1 cellular context compared by ENCODE assay signal in the genomic region with DNA sequence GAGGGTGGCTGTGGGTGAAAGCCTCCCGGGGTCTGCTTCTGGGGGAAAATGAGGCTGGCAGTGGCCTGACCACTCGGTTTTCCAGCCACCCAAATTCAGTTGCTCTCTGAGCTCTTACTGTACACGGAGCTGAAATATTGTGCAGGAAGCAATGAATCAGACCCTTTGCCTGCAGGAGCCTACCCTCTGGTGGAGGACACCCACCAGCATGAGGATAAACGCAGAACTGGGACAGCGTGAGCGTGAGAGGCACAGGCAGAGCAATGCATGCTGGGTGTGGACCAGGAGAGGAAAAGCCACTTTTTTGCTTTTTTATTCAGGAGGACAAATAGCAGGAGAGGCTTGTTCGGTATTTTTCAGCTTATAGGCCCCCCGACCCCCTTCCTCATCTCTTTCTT.
TF ChIP-seq lines count a peak whose summit lies in the region.

No MANE protein-coding gene starts in this region.

TF ChIP-seq in GM23338, 12 proteins besides CTCF, POLR2A, EP300 and RAD21 (continued from another document):
- TF ChIP-seq, protein P1, sequence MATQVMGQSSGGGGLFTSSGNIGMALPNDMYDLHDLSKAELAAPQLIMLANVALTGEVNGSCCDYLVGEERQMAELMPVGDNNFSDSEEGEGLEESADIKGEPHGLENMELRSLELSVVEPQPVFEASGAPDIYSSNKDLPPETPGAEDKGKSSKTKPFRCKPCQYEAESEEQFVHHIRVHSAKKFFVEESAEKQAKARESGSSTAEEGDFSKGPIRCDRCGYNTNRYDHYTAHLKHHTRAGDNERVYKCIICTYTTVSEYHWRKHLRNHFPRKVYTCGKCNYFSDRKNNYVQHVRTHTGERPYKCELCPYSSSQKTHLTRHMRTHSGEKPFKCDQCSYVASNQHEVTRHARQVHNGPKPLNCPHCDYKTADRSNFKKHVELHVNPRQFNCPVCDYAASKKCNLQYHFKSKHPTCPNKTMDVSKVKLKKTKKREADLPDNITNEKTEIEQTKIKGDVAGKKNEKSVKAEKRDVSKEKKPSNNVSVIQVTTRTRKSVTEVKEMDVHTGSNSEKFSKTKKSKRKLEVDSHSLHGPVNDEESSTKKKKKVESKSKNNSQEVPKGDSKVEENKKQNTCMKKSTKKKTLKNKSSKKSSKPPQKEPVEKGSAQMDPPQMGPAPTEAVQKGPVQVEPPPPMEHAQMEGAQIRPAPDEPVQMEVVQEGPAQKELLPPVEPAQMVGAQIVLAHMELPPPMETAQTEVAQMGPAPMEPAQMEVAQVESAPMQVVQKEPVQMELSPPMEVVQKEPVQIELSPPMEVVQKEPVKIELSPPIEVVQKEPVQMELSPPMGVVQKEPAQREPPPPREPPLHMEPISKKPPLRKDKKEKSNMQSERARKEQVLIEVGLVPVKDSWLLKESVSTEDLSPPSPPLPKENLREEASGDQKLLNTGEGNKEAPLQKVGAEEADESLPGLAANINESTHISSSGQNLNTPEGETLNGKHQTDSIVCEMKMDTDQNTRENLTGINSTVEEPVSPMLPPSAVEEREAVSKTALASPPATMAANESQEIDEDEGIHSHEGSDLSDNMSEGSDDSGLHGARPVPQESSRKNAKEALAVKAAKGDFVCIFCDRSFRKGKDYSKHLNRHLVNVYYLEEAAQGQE (IDR thresholded peaks at IDR 0.05; ENCODE audit: unreplicated experiment), result no peak
- TF ChIP-seq NANOG (IDR thresholded peaks at IDR 0.05; ENCODE audit: borderline replicate concordance) (no peak), CREB1 (CRISPR knock-in tag; IDR thresholded peaks at IDR 0.05; ENCODE audit: low read depth) (no peak), EZH2phosphoT487 (IDR thresholded peaks at IDR 0.05; ENCODE audit: unreplicated experiment) (no peak), POLR2AphosphoS5 (IDR thresholded peaks at IDR 0.05; ENCODE audit: low read depth) (no peak)
